In the genomic region with DNA sequence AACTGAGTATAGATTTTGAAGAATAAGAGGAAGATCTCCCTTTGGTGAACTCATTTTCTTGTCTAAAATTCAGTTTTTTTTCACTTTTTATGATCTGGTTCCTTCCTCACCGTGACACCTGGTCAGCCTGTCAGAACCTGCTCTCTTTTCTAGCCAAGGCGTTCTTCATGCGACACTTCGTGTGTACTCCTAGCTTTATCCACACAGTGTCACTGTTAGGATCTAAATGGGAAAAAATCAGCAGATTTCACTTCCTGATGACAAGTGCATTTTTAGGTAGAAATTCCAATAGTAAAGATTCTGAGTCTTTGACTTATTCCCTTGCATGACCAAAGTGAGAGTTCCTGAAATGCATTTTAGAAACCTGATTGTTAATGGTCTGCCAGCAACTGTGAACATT, we compare ENCODE assay signal across 20 cellular contexts.
"Had no signal": no experiment of that assay in that cellular context is flagged by ENCODE, and none has a peak within 500 bp of the region (broad histone marks: within the 10 kb centered on the region; RNA-seq: fewer than 3 reads in every experiment).

No MANE protein-coding gene starts in this region.

- H3K27me3 ChIP-seq: left lung, thyroid gland had no signal

- ATAC-seq: activated T-helper 17 cell treated with anti-CD3 and anti-CD28 coated beads, Interleukin-2, amount 50 U/mL, for 72 hours; left lung; naive thymus-derived CD4-positive, alpha-beta T cell; stimulated activated naive B cell treated with anti-CD40 and anti-IgM and Interleukin-4, amounts not matched to agents 10 μg/mL and 1 μg/mL and 100 μg/mL, for 72 hours had no signal

- H3K9me3 ChIP-seq: left lung, thyroid gland had no signal

- H3K4me1 ChIP-seq: left lung, thyroid gland had no signal

- H3K27ac ChIP-seq: left lung, thyroid gland had no signal

- H3K4me3 ChIP-seq: left lung, thyroid gland had no signal

- FAIRE-seq: keratinocyte, urothelium cell line had no signal

- H3K36me3 ChIP-seq: left lung, thyroid gland had no signal

- DNase-seq: activated CD4-positive, alpha-beta T cell treated with anti-CD3 and anti-CD28 coated beads for 1 hour; activated CD4-positive, alpha-beta T cell treated with anti-CD3 and anti-CD28 coated beads, Interleukin-2, amount 50 U/mL, for 48 hours; activated naive CD4-positive, alpha-beta T cell treated with Interleukin-2 at 50 U/mL for 16 hours; aorta; cerebellar nuclear complex; effector memory CD4-positive, alpha-beta T cell; foreskin melanocyte; head of caudate nucleus; left lung; mammary epithelial cell; naive thymus-derived CD4-positive, alpha-beta T cell; posterior cingulate gyrus; retina; stimulated activated CD4-positive, alpha-beta T cell treated with anti-CD3 and anti-CD28 coated beads, Interleukin-2, amount 100 ng/mL, for 48 hours; stimulated activated naive B cell treated with anti-CD40 and anti-IgM and Interleukin-4, amounts not matched to agents 10 μg/mL and 1 μg/mL and 100 μg/mL, for 72 hours; T-helper 9 cell; thyroid gland had no signal
